ENCODE assay signal across 22 cellular contexts in genomic region chr7:15334524-15335269, GRCh38.
DNase-seq lines count a peak whose midpoint lies in the region; ATAC-seq and TF ChIP-seq lines count a peak whose summit lies in the region.
"Had no signal": no experiment of that assay in that cellular context is flagged by ENCODE, and none has a peak within 500 bp of the region (broad histone marks: within the 10 kb centered on the region; RNA-seq: fewer than 3 reads in every experiment).

No MANE protein-coding gene starts in this region.

- H3K4me3 ChIP-seq in GM23338 = no peak overlapping the region
- H3K4me3 ChIP-seq: BLaER1, ovary, smooth muscle cell, suprapubic skin had no signal

- no peaks in the 10 kb centered on the region for H3K27me3 ChIP-seq in GM23338 (ENCODE audit: insufficient read depth)
- H3K27me3 ChIP-seq: BLaER1, ovary, suprapubic skin had no signal

- ATAC-seq in GM23338 = no peak
- ATAC-seq in GM19023 (IDR thresholded peaks at IDR 0.05; ENCODE audit: unreplicated experiment) = no peak
- ATAC-seq in HG03432 (IDR thresholded peaks at IDR 0.05; ENCODE audit: unreplicated experiment) = no peak
- ATAC-seq: naive thymus-derived CD4-positive, alpha-beta T cell; stimulated activated memory B cell treated with anti-CD40 and anti-IgM and Interleukin-4, amounts not matched to agents 10 μg/mL and 1 μg/mL and 100 μg/mL, for 72 hours had no signal

- no peaks in the 10 kb centered on the region for H3K9me2 ChIP-seq in GM23338 (ENCODE audit: insufficient read depth)

- H4K20me1 ChIP-seq in GM23338 (replicated peaks; ENCODE audit: insufficient read depth) = no peaks in the 10 kb centered on the region
- H4K20me1 ChIP-seq: BLaER1 had no signal

- H3K9me3 Mint-ChIP-seq in GM23338 = peaks cover 6% of the 10 kb centered on the region; the same call in 2 of the 3 replicates

- peaks cover 2% of the 10 kb centered on the region for H3K27me3 Mint-ChIP-seq in GM23338 (ENCODE audit: insufficient read depth, low read depth, poor library complexity)
- H3K27me3 Mint-ChIP-seq: naive thymus-derived CD4-positive, alpha-beta T cell; stimulated activated memory B cell treated with anti-CD40 and anti-IgM and Interleukin-4, amounts not matched to agents 10 μg/mL and 1 μg/mL and 100 μg/mL, for 72 hours had no signal

- no peak for TF ChIP-seq CTCF in GM23338 (conservative IDR thresholded peaks at IDR 0.05; ENCODE audit: low read depth in 2 of 2)

- peaks cover 37% of the 10 kb centered on the region for H3K4me1 ChIP-seq in GM23338 (ENCODE audit: insufficient read depth)
- H3K4me1 ChIP-seq: BLaER1, suprapubic skin had no signal

- H3K4me3 Mint-ChIP-seq in GM23338 = no peak overlapping the region
- H3K4me3 Mint-ChIP-seq: mesothelial cell of epicardium; naive thymus-derived CD4-positive, alpha-beta T cell; stimulated activated memory B cell treated with anti-CD40 and anti-IgM and Interleukin-4, amounts not matched to agents 10 μg/mL and 1 μg/mL and 100 μg/mL, for 72 hours had no signal

- H3K27ac Mint-ChIP-seq in GM23338 = peak overlapping the region; percentile 64
- H3K27ac Mint-ChIP-seq: mesothelial cell of epicardium; naive thymus-derived CD4-positive, alpha-beta T cell; stimulated activated memory B cell treated with anti-CD40 and anti-IgM and Interleukin-4, amounts not matched to agents 10 μg/mL and 1 μg/mL and 100 μg/mL, for 72 hours had no signal

- peak overlapping the region; percentile 24 for H3K4me2 ChIP-seq in GM23338
- H3K4me2 ChIP-seq: BLaER1, smooth muscle cell had no signal

- H3K36me3 ChIP-seq in GM23338 (ENCODE audit: insufficient read depth) = no peaks in the 10 kb centered on the region
- H3K36me3 ChIP-seq: BLaER1, ovary, suprapubic skin had no signal

- no peak overlapping the region for H2AFZ ChIP-seq in GM23338

- H3K4me1 Mint-ChIP-seq in GM23338 = peaks cover 38% of the 10 kb centered on the region
- H3K4me1 Mint-ChIP-seq: naive thymus-derived CD4-positive, alpha-beta T cell; stimulated activated memory B cell treated with anti-CD40 and anti-IgM and Interleukin-4, amounts not matched to agents 10 μg/mL and 1 μg/mL and 100 μg/mL, for 72 hours had no signal

- DNase-seq in GM23338 (ENCODE audit: low spot score) = no peak
- DNase-seq in NCI-H1105 treated with DMSO at 0.1 percent for 48 hours (lab: John Stamatoyannopoulos, UW) = peak; percentile 71
- peak; percentile 26 for DNase-seq in NCI-H2196 (lab: John Stamatoyannopoulos, UW; ENCODE audit: unreplicated experiment)
- DNase-seq in SW480 (ENCODE audit: low spot score) = peak; percentile 15
- DNase-seq in HK-2 (ENCODE audit: unreplicated experiment) = no peak
- no peak for DNase-seq in NK-92 (lab: John Stamatoyannopoulos, UW; ENCODE audit: unreplicated experiment)
- DNase-seq: activated CD4-positive, alpha-beta T cell treated with anti-CD3 and anti-CD28 coated beads, Interleukin-2, amount 50 U/mL, for 1 hour; activated naive CD4-positive, alpha-beta T cell treated with anti-CD3 and anti-CD28 coated beads, Interleukin-2, amount 50 U/mL, for 16 hours; amygdala; Calu3; cortex of kidney; naive thymus-derived CD4-positive, alpha-beta T cell; NCI-H226; ovary; stimulated activated CD4-positive, alpha-beta T cell treated with anti-CD3 and anti-CD28 coated beads, Interleukin-2, amount 100 ng/mL, for 48 hours had no signal

- no peaks in the 10 kb centered on the region for H3K79me2 ChIP-seq in GM23338 (replicated peaks; ENCODE audit: insufficient read depth)

- peaks cover 7% of the 10 kb centered on the region; the same call in 2 of the 3 replicates for H3K36me3 Mint-ChIP-seq in GM23338 (ENCODE audit: low read depth)
- H3K36me3 Mint-ChIP-seq: naive thymus-derived CD4-positive, alpha-beta T cell; stimulated activated memory B cell treated with anti-CD40 and anti-IgM and Interleukin-4, amounts not matched to agents 10 μg/mL and 1 μg/mL and 100 μg/mL, for 72 hours had no signal

- H3F3A ChIP-seq in GM23338 (replicated peaks; ENCODE audit: low read depth) = no peaks in the 10 kb centered on the region

- no peak overlapping the region for H3K27ac ChIP-seq in GM23338 (ENCODE audit: low read depth)
- H3K27ac ChIP-seq: BLaER1, ovary, suprapubic skin had no signal

TF ChIP-seq in GM23338, 12 proteins besides CTCF, POLR2A, EP300 and RAD21 (continues in another document):
- TF ChIP-seq EZH2phosphoT487 (IDR thresholded peaks at IDR 0.05; ENCODE audit: unreplicated experiment) (no peak), POLR2AphosphoS5 (IDR thresholded peaks at IDR 0.05; ENCODE audit: low read depth) (no peak), REST (IDR thresholded peaks at IDR 0.05; ENCODE audit: unreplicated experiment) (no peak), ZNF114 (CRISPR knock-in tag; IDR thresholded peaks at IDR 0.05) (no peak), EZH2 (IDR thresholded peaks at IDR 0.05; ENCODE audit: low read depth, unreplicated experiment) (no peak), ZNF331 (CRISPR knock-in tag; IDR thresholded peaks at IDR 0.05; ENCODE audit: low read depth) (no peak), NANOG (IDR thresholded peaks at IDR 0.05; ENCODE audit: borderline replicate concordance) (no peak), JUNB (IDR thresholded peaks at IDR 0.05; ENCODE audit: unreplicated experiment) (no peak)

Comparison
In these comparisons a context has a peak if more than half of its experiments do, and no peak if none do; other contexts are left out.
1. DNase-seq: peak in NCI-H1105 treated with DMSO at 0.1 percent for 48 hours (single experiment), NCI-H2196 (single experiment) and SW480 (single experiment); none in GM23338 (single experiment), HK-2 (single experiment) and NK-92 (single experiment).